21 cellular contexts compared by ENCODE assay signal in the genomic region with DNA sequence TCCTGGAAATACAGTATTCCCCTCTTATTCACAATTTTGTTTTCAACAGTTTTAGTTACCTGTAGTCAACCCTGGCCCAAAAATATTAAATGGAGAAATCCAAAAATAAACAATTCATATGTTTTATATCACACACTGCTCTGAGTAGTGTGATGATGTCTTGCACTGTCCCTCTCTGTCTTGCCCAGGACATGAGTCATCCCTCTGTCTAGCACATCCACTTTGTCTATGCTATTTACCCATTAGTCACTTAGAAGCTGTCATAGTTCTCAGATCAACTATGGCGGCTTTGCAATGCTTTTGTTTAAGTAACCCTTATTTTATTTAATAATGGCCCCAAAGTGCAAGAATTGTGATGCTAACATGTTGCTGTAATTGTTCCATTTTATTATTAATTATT.
DNase-seq lines count a peak whose midpoint lies in the region; ATAC-seq, FAIRE-seq and TF ChIP-seq lines count a peak whose summit lies in the region.
"Had no signal": no experiment of that assay in that cellular context is flagged by ENCODE, and none has a peak within 500 bp of the region (broad histone marks: within the 10 kb centered on the region; RNA-seq: fewer than 3 reads in every experiment).

No MANE protein-coding gene starts in this region.

- no peak for TF ChIP-seq POLR2A in K562 (conservative IDR thresholded peaks at IDR 0.05)

- peaks cover 2% of the 10 kb centered on the region for H3K27me3 Mint-ChIP-seq in endothelial cell (ENCODE audit: unreplicated experiment)
- H3K27me3 Mint-ChIP-seq: B cell; CD4-positive, CD25-positive, alpha-beta regulatory T cell had no signal

- no peak overlapping the region for H3K9ac ChIP-seq in K562 (ENCODE audit: insufficient read depth in 1 of 2, low read depth in 2 of 2, low read length in 2 of 2)
- H3K9ac ChIP-seq: GM23248 had no signal

- H3K4me1 ChIP-seq in K562 (replicated peaks in 1 of 2; ENCODE audit: control insufficient read depth in 2 of 2, insufficient read depth in 2 of 2, low read length in 2 of 2) = no peaks in the 10 kb centered on the region
- no peaks in the 10 kb centered on the region for H3K4me1 ChIP-seq in psoas muscle
- H3K4me1 ChIP-seq: Caco-2 had no signal

- BruUV-seq in K562 (replicated peaks; lab: Mats Ljungman, UMichigan) = no TSS peak

- in situ Hi-C loops in K562 (cut with MboI) = no loop called here

- H3K27me3 ChIP-seq in K562 (ENCODE audit: control insufficient read depth in 2 of 2, insufficient read depth in 2 of 2, low read length in 2 of 2) (no peaks in the 10 kb centered on the region), psoas muscle (ENCODE audit: insufficient read depth in 3 of 3, low read length in 2 of 3) (no peaks in the 10 kb centered on the region)

- no peak for TF ChIP-seq RAD21 in K562 (CRISPR knock-in tag; conservative IDR thresholded peaks at IDR 0.05 in 1 of 2, IDR thresholded peaks at IDR 0.05 in 1 of 2)

- TF ChIP-seq CTCF in K562 (IDR thresholded peaks at IDR 0.05 in 2 of 3, conservative IDR thresholded peaks at IDR 0.05 in 1 of 3; ENCODE audit: insufficient read depth in 2 of 3, low read depth in 1 of 3, low read length in 3 of 3) = no peak
- no peak for TF ChIP-seq CTCF in psoas muscle (IDR thresholded peaks at IDR 0.05)
- no peak for TF ChIP-seq CTCF in endothelial cell (IDR thresholded peaks at IDR 0.05; ENCODE audit: unreplicated experiment)

- H4K20me1 ChIP-seq in K562 (replicated peaks; ENCODE audit: control insufficient read depth, insufficient read depth, low read length) = no peaks in the 10 kb centered on the region

- no peaks in the 10 kb centered on the region for H3K79me2 ChIP-seq in K562 (ENCODE audit: control insufficient read depth, insufficient read depth, low read length)

- H3K27ac ChIP-seq in K562 (ENCODE audit: extremely low read depth, low read depth, low read length) (no peak overlapping the region), psoas muscle (no peak overlapping the region)
- H3K27ac ChIP-seq: GM23248 had no signal

- H3K9me3 Mint-ChIP-seq in endothelial cell (ENCODE audit: unreplicated experiment) = no peaks in the 10 kb centered on the region

- H3K36me3 Mint-ChIP-seq in endothelial cell (ENCODE audit: low read depth, unreplicated experiment) = no peaks in the 10 kb centered on the region
- H3K36me3 Mint-ChIP-seq: CD4-positive, CD25-positive, alpha-beta regulatory T cell had no signal

- H3K4me3 ChIP-seq in K562 (no peak overlapping the region), psoas muscle (no peak overlapping the region)
- H3K4me3 ChIP-seq: GM23248 had no signal

- H3K9me3 ChIP-seq in K562 (replicated peaks; ENCODE audit: control insufficient read depth, insufficient read depth, low read depth, low read length) = no peaks in the 10 kb centered on the region
- no peaks in the 10 kb centered on the region for H3K9me3 ChIP-seq in psoas muscle
- H3K9me3 ChIP-seq: Caco-2 had no signal

- no peak overlapping the region for H2AFZ ChIP-seq in K562 (ENCODE audit: low read depth, low read length)
- H2AFZ ChIP-seq: GM23248 had no signal

- WGBS in K562 (ENCODE audit: insufficient coverage, low coverage, missing lambda C conversion rate) = 0% methylated on average over 1 of the region's 1 CpG
- 90 to 93% (median 93%) methylated on average over 1 of the region's 1 CpG for whole genome bisulfite sequencing in psoas muscle, 3 donors

- no peak overlapping the region for H3K4me2 ChIP-seq in K562 (ENCODE audit: insufficient read depth, low read length)

- ATAC-seq in K562 (no peak), psoas muscle (peak; percentile 55 to 89 (median 88)), HG02798 (IDR thresholded peaks at IDR 0.05; ENCODE audit: poor library complexity, unreplicated experiment) (no peak)
- ATAC-seq: HCT116, Panc1 had no signal

- intact Hi-C loops in K562 (cut with micrococcal nuclease) (no loop called here), psoas muscle (cut with DNase I) (no loop called here)

- CTCF ChIA-PET in K562 (lab: Yijun Ruan, JAX; ENCODE audit: low intra/inter-chr PET ratio) = no interaction called here

- DNase-seq in DMS53 (lab: John Stamatoyannopoulos, UW) = peak; percentile 85
- DNase-seq in M059J (ENCODE audit: low read depth) = peak; percentile 20
- peak in 1 of 4 experiments; percentile 0 for DNase-seq in K562 (ENCODE audit: extremely low read depth in 1 of 4, low spot score in 3 of 4)
- no peak for DNase-seq in psoas muscle
- DNase-seq in NCI-H2029 treated with DMSO at 0.1 percent for 48 hours (lab: John Stamatoyannopoulos, UW) = no peak
- no peak for DNase-seq in endothelial cell (ENCODE audit: low spot score)
- DNase-seq: Caco-2; CD4-positive, CD25-positive, alpha-beta regulatory T cell; DMS153; GM23248; KBM-7; NCI-H1048; NCI-H1436 treated with DMSO at 0.1 percent for 48 hours; NCI-H2081; NCI-H510A; NCI-H774; SHP77 treated with DMSO at 0.1 percent for 48 hours had no signal

- no peak overlapping the region for H3K27ac Mint-ChIP-seq in endothelial cell (ENCODE audit: unreplicated experiment)
- H3K27ac Mint-ChIP-seq: B cell; CD4-positive, CD25-positive, alpha-beta regulatory T cell had no signal

- H3K4me3 Mint-ChIP-seq in endothelial cell (ENCODE audit: unreplicated experiment) = no peak overlapping the region
- H3K4me3 Mint-ChIP-seq: B cell; CD4-positive, CD25-positive, alpha-beta regulatory T cell had no signal

- H3K4me1 Mint-ChIP-seq in endothelial cell (ENCODE audit: unreplicated experiment) = no peaks in the 10 kb centered on the region
- H3K4me1 Mint-ChIP-seq: B cell; CD4-positive, CD25-positive, alpha-beta regulatory T cell had no signal

- TF ChIP-seq EP300 in K562 (IDR thresholded peaks at IDR 0.05; ENCODE audit: low read length) = no peak

- H3K9me1 ChIP-seq in K562 (ENCODE audit: control insufficient read depth, insufficient read depth, low read length) = no peaks in the 10 kb centered on the region

- H3K36me3 ChIP-seq in K562 (ENCODE audit: control insufficient read depth, insufficient read depth, low read length) (no peaks in the 10 kb centered on the region), psoas muscle (ENCODE audit: insufficient read depth in 1 of 2, low read depth in 1 of 2) (no peaks in the 10 kb centered on the region)

- FAIRE-seq in K562 (lab: Jason Lieb, UNC) = no peak

- POLR2A ChIA-PET in K562 (lab: Yijun Ruan, JAX) = no interaction called here

TF ChIP-seq in K562, 482 proteins besides CTCF, POLR2A, EP300 and RAD21:
- TF ChIP-seq TBP (optimal IDR thresholded peaks at IDR 0.05; ENCODE audit: low read depth, low read length) (no peak), TRIM24 (IDR thresholded peaks at IDR 0.05) (no peak), NR2F6 (CRISPR knock-in tag; IDR thresholded peaks at IDR 0.05) (no peak), JUND (IDR thresholded peaks at IDR 0.05; ENCODE audit: borderline replicate concordance, low read depth, low read length) (no peak), JUND (tag; IDR thresholded peaks at IDR 0.05; ENCODE audit: borderline replicate concordance, low read depth, low read length) (0 out of 3 replicates have a peak, but pooled peaks have one; percentile 22), ZNF75A (CRISPR knock-in tag; IDR thresholded peaks at IDR 0.05) (no peak)
- TF ChIP-seq, protein P1, sequence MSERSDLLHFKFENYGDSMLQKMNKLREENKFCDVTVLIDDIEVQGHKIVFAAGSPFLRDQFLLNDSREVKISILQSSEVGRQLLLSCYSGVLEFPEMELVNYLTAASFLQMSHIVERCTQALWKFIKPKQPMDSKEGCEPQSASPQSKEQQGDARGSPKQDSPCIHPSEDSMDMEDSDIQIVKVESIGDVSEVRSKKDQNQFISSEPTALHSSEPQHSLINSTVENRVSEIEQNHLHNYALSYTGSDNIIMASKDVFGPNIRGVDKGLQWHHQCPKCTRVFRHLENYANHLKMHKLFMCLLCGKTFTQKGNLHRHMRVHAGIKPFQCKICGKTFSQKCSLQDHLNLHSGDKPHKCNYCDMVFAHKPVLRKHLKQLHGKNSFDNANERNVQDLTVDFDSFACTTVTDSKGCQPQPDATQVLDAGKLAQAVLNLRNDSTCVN (CRISPR knock-in tag; IDR thresholded peaks at IDR 0.05) = no peak

Comparison
In these comparisons a context has a peak if more than half of its experiments do, and no peak if none do; other contexts are left out.
1. DNase-seq: peak in DMS53 (single experiment) and M059J (single experiment); none in psoas muscle (0 of 2), NCI-H2029 treated with DMSO at 0.1 percent for 48 hours (single experiment) and endothelial cell (single experiment).
2. ATAC-seq: peak in psoas muscle (4 of 4); none in K562 (single experiment) and HG02798 (single experiment).